Comparison of ENCODE assay signal across 8 cellular contexts in genomic region chr16:56576585-56577299, GRCh38. TPM values are rescaled to one million over a fixed set of nuclear protein-coding genes. Genes with fewer than 3 reads are reported as not detected.
DNase-seq lines count a peak whose midpoint lies in the region; ATAC-seq and TF ChIP-seq lines count a peak whose summit lies in the region.

No MANE protein-coding gene starts in this region.

- H3K27me3 Mint-ChIP-seq in endothelial cell (ENCODE audit: unreplicated experiment), result peaks cover 2% of the 10 kb centered on the region

- peak; percentile 89 for ATAC-seq in GM18499 (IDR thresholded peaks at IDR 0.05; ENCODE audit: insufficient read depth, unreplicated experiment)
- peak; percentile 81 for ATAC-seq in HG02973 (IDR thresholded peaks at IDR 0.05; ENCODE audit: unreplicated experiment)

- no peak overlapping the region for H3K4me3 Mint-ChIP-seq in endothelial cell (ENCODE audit: unreplicated experiment)

- H3K36me3 Mint-ChIP-seq in endothelial cell (ENCODE audit: low read depth, unreplicated experiment), result no peaks in the 10 kb centered on the region

- no peaks in the 10 kb centered on the region for H3K4me1 Mint-ChIP-seq in endothelial cell (ENCODE audit: unreplicated experiment)

- DNase-seq in NCI-H69 (lab: John Stamatoyannopoulos, UW) (peak; percentile 79), endothelial cell (ENCODE audit: low spot score) (peak; percentile 69), mucosa of gallbladder (ENCODE audit: low spot score) (peak; percentile 71), NCI-H446 (lab: John Stamatoyannopoulos, UW) (no peak)
- peak; percentile 46 to 81 for DNase-seq in activated CD8-positive, alpha-beta memory T cell treated with anti-CD3 and anti-CD28 coated beads for 1 hour (ENCODE audit: extremely low read depth in 1 of 2, low read depth in 1 of 2)
- peak; percentile 62 to 76 for DNase-seq in stimulated activated CD8-positive, alpha-beta memory T cell treated with anti-CD3 and anti-CD28 coated beads, Interleukin-7, amount 100 ng/mL, for 4 hours (ENCODE audit: low read depth in 2 of 2)

- no peaks in the 10 kb centered on the region for H3K9me3 Mint-ChIP-seq in endothelial cell (ENCODE audit: unreplicated experiment)

- no peak overlapping the region for H3K27ac Mint-ChIP-seq in endothelial cell (ENCODE audit: unreplicated experiment)

- peak; percentile 72 for TF ChIP-seq CTCF in endothelial cell (IDR thresholded peaks at IDR 0.05; ENCODE audit: unreplicated experiment)

RNA-seq across cellular contexts. Expression of gene MT4, which starts 11.9 kb away (rescaled TPM):
- total RNA-seq in endothelial cell (ENCODE audit: unreplicated experiment) (not detected), mucosa of gallbladder (not detected)

RNA-seq across cellular contexts. Expression of gene MT3, which starts 12.6 kb away (rescaled TPM):
- total RNA-seq in endothelial cell (ENCODE audit: unreplicated experiment), result not detected
- 1.4 TPM for total RNA-seq in mucosa of gallbladder

RNA-seq across cellular contexts. Expression of gene MT2A, which starts 31.6 kb away (rescaled TPM):
- 2.4 TPM for total RNA-seq in endothelial cell (ENCODE audit: unreplicated experiment)
- total RNA-seq in mucosa of gallbladder, result 157 TPM

RNA-seq across cellular contexts. Expression of gene MT1E, which starts 48.8 kb away (rescaled TPM):
- not detected for total RNA-seq in endothelial cell (ENCODE audit: unreplicated experiment)
- total RNA-seq in mucosa of gallbladder, result 137 TPM

RNA-seq across cellular contexts. Expression of gene MT1M, which starts 55.7 kb away (rescaled TPM):
- total RNA-seq in endothelial cell (ENCODE audit: unreplicated experiment) (not detected), mucosa of gallbladder (4.6 TPM)

Comparison
In these comparisons a context has a peak if more than half of its experiments do, and no peak if none do; other contexts are left out.
1. DNase-seq: peak in NCI-H69 (single experiment), activated CD8-positive, alpha-beta memory T cell treated with anti-CD3 and anti-CD28 coated beads for 1 hour (2 of 2), endothelial cell (single experiment), mucosa of gallbladder (single experiment) and stimulated activated CD8-positive, alpha-beta memory T cell treated with anti-CD3 and anti-CD28 coated beads, Interleukin-7, amount 100 ng/mL, for 4 hours (2 of 2); none in NCI-H446 (0 of 2).
2. RNA of gene MT2A, which starts 31.6 kb away (total RNA-seq): 157 TPM in mucosa of gallbladder (single experiment); 2.4 TPM in endothelial cell (single experiment); every median in the first group is over 10 times any median in the second.